16 cellular contexts compared by ENCODE assay signal in genomic region chr6:124995131-124995530, GRCh38.
"Had no signal": no experiment of that assay in that cellular context is flagged by ENCODE, and none has a peak within 500 bp of the region (broad histone marks: within the 10 kb centered on the region; RNA-seq: fewer than 3 reads in every experiment).

No MANE protein-coding gene starts in this region.

- H3K27me3 ChIP-seq: heart right ventricle, ovary, tibial artery, vagina had no signal

- H3K9me3 Mint-ChIP-seq: activated CD4-positive, alpha-beta memory T cell treated with anti-CD3 and anti-CD28 coated beads for 36 hours; activated naive CD8-positive, alpha-beta T cell treated with anti-CD3 and anti-CD28 coated beads for 36 hours; stimulated activated memory B cell treated with anti-CD40 and anti-IgM and Interleukin-4, amounts not matched to agents 10 μg/mL and 1 μg/mL and 100 μg/mL, for 72 hours had no signal

- ATAC-seq: heart right ventricle; left ventricle myocardium superior; stimulated activated memory B cell treated with anti-CD40 and anti-IgM and Interleukin-4, amounts not matched to agents 10 μg/mL and 1 μg/mL and 100 μg/mL, for 72 hours had no signal

- H3K4me1 Mint-ChIP-seq: activated naive CD8-positive, alpha-beta T cell treated with anti-CD3 and anti-CD28 coated beads for 36 hours; stimulated activated memory B cell treated with anti-CD40 and anti-IgM and Interleukin-4, amounts not matched to agents 10 μg/mL and 1 μg/mL and 100 μg/mL, for 72 hours had no signal

- H3K27ac ChIP-seq: heart right ventricle, ovary, tibial artery, vagina, VCaP had no signal

- H3K9me3 ChIP-seq: heart right ventricle, ovary, tibial artery, vagina had no signal

- H3K4me3 ChIP-seq: heart right ventricle, ovary, tibial artery, vagina had no signal

- H3K36me3 Mint-ChIP-seq: activated CD4-positive, alpha-beta memory T cell treated with anti-CD3 and anti-CD28 coated beads for 36 hours; activated naive CD8-positive, alpha-beta T cell treated with anti-CD3 and anti-CD28 coated beads for 36 hours; stimulated activated memory B cell treated with anti-CD40 and anti-IgM and Interleukin-4, amounts not matched to agents 10 μg/mL and 1 μg/mL and 100 μg/mL, for 72 hours had no signal

- H3K4me3 Mint-ChIP-seq: activated CD4-positive, alpha-beta memory T cell treated with anti-CD3 and anti-CD28 coated beads for 36 hours; activated naive CD8-positive, alpha-beta T cell treated with anti-CD3 and anti-CD28 coated beads for 36 hours; stimulated activated memory B cell treated with anti-CD40 and anti-IgM and Interleukin-4, amounts not matched to agents 10 μg/mL and 1 μg/mL and 100 μg/mL, for 72 hours had no signal

- H3K27me3 Mint-ChIP-seq: activated CD4-positive, alpha-beta memory T cell treated with anti-CD3 and anti-CD28 coated beads for 36 hours; activated naive CD8-positive, alpha-beta T cell treated with anti-CD3 and anti-CD28 coated beads for 36 hours; stimulated activated memory B cell treated with anti-CD40 and anti-IgM and Interleukin-4, amounts not matched to agents 10 μg/mL and 1 μg/mL and 100 μg/mL, for 72 hours had no signal

- DNase-seq: activated CD4-positive, alpha-beta memory T cell treated with anti-CD3 and anti-CD28 coated beads for 36 hours; activated gamma-delta T cell treated with Interleukin-2 at 50 U/mL for 16 hours; activated naive CD8-positive, alpha-beta T cell treated with anti-CD3 and anti-CD28 coated beads for 36 hours; activated T-cell treated with anti-CD3 and anti-CD28 coated beads, Interleukin-2, amount 50 U/mL, for 48 hours; anterior cingulate cortex; foreskin melanocyte; heart right ventricle; left ventricle myocardium superior; mesenchymal stem cell; ovary; retina; stimulated activated CD4-positive, alpha-beta T cell treated with anti-CD3 and anti-CD28 coated beads, Interleukin-1b, Interleukin-23, amount 100 ng/mL, for 48 hours; tibial artery had no signal

- H3K36me3 ChIP-seq: heart right ventricle, ovary, vagina had no signal

- H3K27ac Mint-ChIP-seq: activated CD4-positive, alpha-beta memory T cell treated with anti-CD3 and anti-CD28 coated beads for 36 hours; activated naive CD8-positive, alpha-beta T cell treated with anti-CD3 and anti-CD28 coated beads for 36 hours; stimulated activated memory B cell treated with anti-CD40 and anti-IgM and Interleukin-4, amounts not matched to agents 10 μg/mL and 1 μg/mL and 100 μg/mL, for 72 hours had no signal
